ENCODE assay signal across 17 cellular contexts in the genomic region with DNA sequence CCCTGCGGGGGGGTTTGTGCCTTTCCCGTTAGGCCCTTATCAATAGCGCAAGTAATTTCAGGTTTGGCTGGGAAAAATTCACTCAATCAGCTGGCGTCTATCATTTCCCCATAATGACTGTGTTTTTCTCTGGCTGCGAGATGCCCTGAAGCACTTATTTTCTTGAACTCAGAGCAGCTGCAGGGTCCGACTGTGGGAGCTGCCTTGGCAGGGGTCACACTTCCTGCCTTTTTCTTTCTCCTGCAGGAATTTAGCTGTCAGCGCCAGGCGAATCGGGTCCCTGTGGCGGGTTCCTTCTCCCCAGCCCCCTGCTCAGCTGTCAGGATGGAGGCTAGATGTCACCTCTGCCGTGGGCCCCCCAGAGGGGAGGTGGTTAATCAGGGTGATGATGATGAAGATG.
"Had no signal": no experiment of that assay in that cellular context is flagged by ENCODE, and none has a peak within 500 bp of the region (broad histone marks: within the 10 kb centered on the region; RNA-seq: fewer than 3 reads in every experiment).

No MANE protein-coding gene starts in this region.

- DNase-seq: activated CD4-positive, alpha-beta T cell treated with anti-CD3 and anti-CD28 coated beads, Interleukin-2, amount 50 U/mL, for 1 hour; activated CD8-positive, alpha-beta memory T cell treated with anti-CD3 and anti-CD28 coated beads for 24 hours; activated naive CD4-positive, alpha-beta T cell; activated naive CD8-positive, alpha-beta T cell treated with anti-CD3 and anti-CD28 coated beads, Interleukin-2, amount 10 ng/mL, durations not matched to agents 7 days and 5 days; cerebellar nuclear complex; dermis blood vessel endothelial cell; effector memory CD8-positive, alpha-beta T cell; head of caudate nucleus; immature natural killer cell; left cardiac atrium; stimulated activated CD4-positive, alpha-beta T cell treated with anti-CD3 and anti-CD28 coated beads, Interleukin-2, amount 100 ng/mL, for 48 hours; thyroid gland had no signal

- H3K27me3 Mint-ChIP-seq: activated naive CD8-positive, alpha-beta T cell treated with anti-CD3 and anti-CD28 coated beads, Interleukin-2, amount 10 ng/mL, durations not matched to agents 7 days and 5 days had no signal

- H3K9me3 Mint-ChIP-seq: activated naive CD8-positive, alpha-beta T cell treated with anti-CD3 and anti-CD28 coated beads, Interleukin-2, amount 10 ng/mL, durations not matched to agents 7 days and 5 days; activated T-helper 1 cell treated with anti-CD3 and anti-CD28 coated beads, Interleukin-12 subunit alpha, Interleukin-12 subunit beta, Interleukin-2, Interleukin-4 antibody, amounts not matched to agents 30 ng/mL and 10 ng/mL and 1 ng/mL, durations not matched to agents 14 hours and 24 hours and 36 hours; effector memory CD8-positive, alpha-beta T cell; immature natural killer cell; mesothelial cell of epicardium; stimulated activated memory B cell treated with anti-CD40 and anti-IgM and Interleukin-4, amounts not matched to agents 10 μg/mL and 1 μg/mL and 100 μg/mL, for 72 hours had no signal

- H3K9me3 ChIP-seq: pancreas, thyroid gland had no signal

- H3K4me1 Mint-ChIP-seq: immature natural killer cell; stimulated activated memory B cell treated with anti-CD40 and anti-IgM and Interleukin-4, amounts not matched to agents 10 μg/mL and 1 μg/mL and 100 μg/mL, for 72 hours had no signal

- H3K4me3 ChIP-seq: lung, pancreas, thyroid gland had no signal

- H3K4me3 Mint-ChIP-seq: activated naive CD8-positive, alpha-beta T cell treated with anti-CD3 and anti-CD28 coated beads, Interleukin-2, amount 10 ng/mL, durations not matched to agents 7 days and 5 days; activated T-helper 1 cell treated with anti-CD3 and anti-CD28 coated beads, Interleukin-12 subunit alpha, Interleukin-12 subunit beta, Interleukin-2, Interleukin-4 antibody, amounts not matched to agents 30 ng/mL and 10 ng/mL and 1 ng/mL, durations not matched to agents 14 hours and 24 hours and 36 hours; effector memory CD8-positive, alpha-beta T cell; immature natural killer cell; mesothelial cell of epicardium; stimulated activated memory B cell treated with anti-CD40 and anti-IgM and Interleukin-4, amounts not matched to agents 10 μg/mL and 1 μg/mL and 100 μg/mL, for 72 hours had no signal

- H3K27ac ChIP-seq: pancreas, thyroid gland had no signal

- H3K27me3 ChIP-seq: pancreas, thyroid gland had no signal

- H3K4me1 ChIP-seq: pancreas, thyroid gland had no signal

- H3K27ac Mint-ChIP-seq: activated naive CD8-positive, alpha-beta T cell treated with anti-CD3 and anti-CD28 coated beads, Interleukin-2, amount 10 ng/mL, durations not matched to agents 7 days and 5 days; activated T-helper 1 cell treated with anti-CD3 and anti-CD28 coated beads, Interleukin-12 subunit alpha, Interleukin-12 subunit beta, Interleukin-2, Interleukin-4 antibody, amounts not matched to agents 30 ng/mL and 10 ng/mL and 1 ng/mL, durations not matched to agents 14 hours and 24 hours and 36 hours; immature natural killer cell; mesothelial cell of epicardium; stimulated activated memory B cell treated with anti-CD40 and anti-IgM and Interleukin-4, amounts not matched to agents 10 μg/mL and 1 μg/mL and 100 μg/mL, for 72 hours had no signal

- H3K36me3 ChIP-seq: pancreas, thyroid gland had no signal

- H3K36me3 Mint-ChIP-seq: activated naive CD8-positive, alpha-beta T cell treated with anti-CD3 and anti-CD28 coated beads, Interleukin-2, amount 10 ng/mL, durations not matched to agents 7 days and 5 days; immature natural killer cell; mesothelial cell of epicardium; stimulated activated memory B cell treated with anti-CD40 and anti-IgM and Interleukin-4, amounts not matched to agents 10 μg/mL and 1 μg/mL and 100 μg/mL, for 72 hours had no signal
